ENCODE assay signal across 1 cellular context in genomic region chr17:32235588-32235987, GRCh38.
TF ChIP-seq lines count a peak whose summit lies in the region.

No MANE protein-coding gene starts in this region.

TF ChIP-seq in SK-N-SH treated with all-trans-retinoic acid at 6 μM for 48 hours, 23 proteins besides CTCF, POLR2A, EP300 and RAD21 (continued from another document):
- TF ChIP-seq TSHZ2 (CRISPR knock-in tag; IDR thresholded peaks at IDR 0.05): no peak
